ENCODE assay signal across 1 cellular context in genomic region chr6:9334979-9335378, GRCh38.
TF ChIP-seq lines count a peak whose summit lies in the region.

No MANE protein-coding gene starts in this region.

TF ChIP-seq in GM23338, 12 proteins besides CTCF, POLR2A, EP300 and RAD21 (continued from another document):
- TF ChIP-seq ZNF462 (CRISPR knock-in tag; IDR thresholded peaks at IDR 0.05) = no peak
- TF ChIP-seq POLR2AphosphoS5 (IDR thresholded peaks at IDR 0.05; ENCODE audit: low read depth) = no peak
